1 cellular context compared by ENCODE assay signal in the genomic region with DNA sequence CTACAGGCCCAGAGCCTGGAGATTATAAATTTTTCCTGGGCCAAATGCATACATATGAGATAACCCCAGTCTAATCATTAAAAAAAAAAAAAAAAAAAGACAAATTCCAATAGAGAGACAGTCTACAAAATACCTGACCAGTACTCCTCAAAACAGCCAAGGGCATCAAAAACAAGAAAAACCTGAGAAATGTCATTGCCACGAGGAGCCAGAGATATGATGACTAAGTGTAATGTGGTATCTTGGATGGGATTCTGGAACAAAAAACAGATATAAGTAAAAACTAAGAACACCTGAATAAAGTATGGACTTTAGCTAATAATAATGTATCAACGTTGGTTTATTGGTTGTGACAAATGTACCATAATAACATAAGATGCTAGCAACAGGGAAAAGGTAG.
TF ChIP-seq lines count a peak whose summit lies in the region.

No MANE protein-coding gene starts in this region.

TF ChIP-seq in A549, 52 proteins besides CTCF, POLR2A, EP300 and RAD21 (continued from another document):
- TF ChIP-seq, protein P1, sequence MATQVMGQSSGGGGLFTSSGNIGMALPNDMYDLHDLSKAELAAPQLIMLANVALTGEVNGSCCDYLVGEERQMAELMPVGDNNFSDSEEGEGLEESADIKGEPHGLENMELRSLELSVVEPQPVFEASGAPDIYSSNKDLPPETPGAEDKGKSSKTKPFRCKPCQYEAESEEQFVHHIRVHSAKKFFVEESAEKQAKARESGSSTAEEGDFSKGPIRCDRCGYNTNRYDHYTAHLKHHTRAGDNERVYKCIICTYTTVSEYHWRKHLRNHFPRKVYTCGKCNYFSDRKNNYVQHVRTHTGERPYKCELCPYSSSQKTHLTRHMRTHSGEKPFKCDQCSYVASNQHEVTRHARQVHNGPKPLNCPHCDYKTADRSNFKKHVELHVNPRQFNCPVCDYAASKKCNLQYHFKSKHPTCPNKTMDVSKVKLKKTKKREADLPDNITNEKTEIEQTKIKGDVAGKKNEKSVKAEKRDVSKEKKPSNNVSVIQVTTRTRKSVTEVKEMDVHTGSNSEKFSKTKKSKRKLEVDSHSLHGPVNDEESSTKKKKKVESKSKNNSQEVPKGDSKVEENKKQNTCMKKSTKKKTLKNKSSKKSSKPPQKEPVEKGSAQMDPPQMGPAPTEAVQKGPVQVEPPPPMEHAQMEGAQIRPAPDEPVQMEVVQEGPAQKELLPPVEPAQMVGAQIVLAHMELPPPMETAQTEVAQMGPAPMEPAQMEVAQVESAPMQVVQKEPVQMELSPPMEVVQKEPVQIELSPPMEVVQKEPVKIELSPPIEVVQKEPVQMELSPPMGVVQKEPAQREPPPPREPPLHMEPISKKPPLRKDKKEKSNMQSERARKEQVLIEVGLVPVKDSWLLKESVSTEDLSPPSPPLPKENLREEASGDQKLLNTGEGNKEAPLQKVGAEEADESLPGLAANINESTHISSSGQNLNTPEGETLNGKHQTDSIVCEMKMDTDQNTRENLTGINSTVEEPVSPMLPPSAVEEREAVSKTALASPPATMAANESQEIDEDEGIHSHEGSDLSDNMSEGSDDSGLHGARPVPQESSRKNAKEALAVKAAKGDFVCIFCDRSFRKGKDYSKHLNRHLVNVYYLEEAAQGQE (IDR thresholded peaks at IDR 0.05), result no peak
- TF ChIP-seq, protein P2, sequence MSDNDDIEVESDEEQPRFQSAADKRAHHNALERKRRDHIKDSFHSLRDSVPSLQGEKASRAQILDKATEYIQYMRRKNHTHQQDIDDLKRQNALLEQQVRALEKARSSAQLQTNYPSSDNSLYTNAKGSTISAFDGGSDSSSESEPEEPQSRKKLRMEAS (IDR thresholded peaks at IDR 0.05), result no peak
- peak; percentile 36 for TF ChIP-seq MAFK (IDR thresholded peaks at IDR 0.05; ENCODE audit: partially characterized antibody)
TF ChIP-seq in A549: peak in this region for 1.
